ENCODE assay signal across 1 cellular context in genomic region chr1:2391385-2392070, GRCh38.
TF ChIP-seq lines count a peak whose summit lies in the region.

Gene MORN1 (minus strand): TSS chr1:2391554. CDS start chr1:2391533, 21 bp downstream.
Gene RER1 (plus strand): TSS chr1:2391841. CDS start chr1:2395791, 3,950 bp downstream.

TF ChIP-seq in H1, 55 proteins besides CTCF, POLR2A, EP300 and RAD21 (continued from another document):
- TF ChIP-seq TEAD4 (IDR thresholded peaks at IDR 0.05; ENCODE audit: low read depth, low read length) (no peak), KDM4A (IDR thresholded peaks at IDR 0.05; ENCODE audit: low read depth, low read length, severe bottlenecking) (peak; percentile 74), TBP (IDR thresholded peaks at IDR 0.05; ENCODE audit: low read depth, low read length) (peak; percentile 70; the same call in 1 of the 2 replicates), JUN (IDR thresholded peaks at IDR 0.05; ENCODE audit: low read depth, low read length) (no peak), RXRA (IDR thresholded peaks at IDR 0.05; ENCODE audit: insufficient read depth, low read depth, low read length) (no peak), ZNF274 (IDR thresholded peaks at IDR 0.05; ENCODE audit: borderline replicate concordance, extremely low read depth, low read length) (no peak), RNF2 (IDR thresholded peaks at IDR 0.05; ENCODE audit: borderline replicate concordance, low read depth, low read length, missing control alignments, poor library complexity, severe bottlenecking) (no peak), ASH2L (IDR thresholded peaks at IDR 0.05; ENCODE audit: low read length) (no peak), BCL11A (IDR thresholded peaks at IDR 0.05; ENCODE audit: low read depth in 2 of 2, low read length in 2 of 2) (no peak), GTF2F1 (IDR thresholded peaks at IDR 0.05; ENCODE audit: borderline replicate concordance, low read depth, low read length) (peak; percentile 44; the same call in 1 of the 2 replicates), FOSL1 (IDR thresholded peaks at IDR 0.05; ENCODE audit: insufficient read depth, low read depth, low read length) (no peak), CHD1 (IDR thresholded peaks at IDR 0.05; ENCODE audit: low read depth, low read length) (no peak), ATF2 (IDR thresholded peaks at IDR 0.05; ENCODE audit: low read length) (no peak), CBX8 (IDR thresholded peaks at IDR 0.05; ENCODE audit: borderline replicate concordance, low read depth, low read length) (no peak), CHD7 (IDR thresholded peaks at IDR 0.05; ENCODE audit: insufficient replicate concordance, low read length) (no peak), NRF1 (IDR thresholded peaks at IDR 0.05; ENCODE audit: low read depth, low read length) (peak; percentile 72), HDAC2 (IDR thresholded peaks at IDR 0.05; ENCODE audit: borderline replicate concordance in 1 of 2, low read depth in 2 of 2, low read length in 2 of 2) (peak in 1 of 2 experiments; percentile 98; a peak in 1 of 4 replicates), KDM5A (IDR thresholded peaks at IDR 0.05; ENCODE audit: low read length) (peak; percentile 78), NANOG (IDR thresholded peaks at IDR 0.05; ENCODE audit: insufficient read depth, low read depth, low read length, poor library complexity, severe bottlenecking) (no peak), MAX (IDR thresholded peaks at IDR 0.05) (peak; percentile 30; the same call in 1 of the 2 replicates), EGR1 (IDR thresholded peaks at IDR 0.05; ENCODE audit: borderline replicate concordance, low read depth, low read length) (peak; percentile 54; the same call in 1 of the 2 replicates), SIX5 (IDR thresholded peaks at IDR 0.05; ENCODE audit: low read depth, low read length) (no peak; the same call in 1 of the 2 replicates), TAF7 (optimal IDR thresholded peaks at IDR 0.05; ENCODE audit: borderline replicate concordance, low read depth, low read length) (peak; percentile 49), CHD2 (IDR thresholded peaks at IDR 0.05; ENCODE audit: low read length) (peak; percentile 47), GABPA (IDR thresholded peaks at IDR 0.05; ENCODE audit: borderline replicate concordance, insufficient read depth, low read length) (peak; percentile 97), USF2 (IDR thresholded peaks at IDR 0.05; ENCODE audit: low read length) (no peak), SUZ12 (IDR thresholded peaks at IDR 0.05; ENCODE audit: low read length) (no peak), KDM1A (IDR thresholded peaks at IDR 0.05; ENCODE audit: borderline replicate concordance, low read length) (no peak), YY1 (IDR thresholded peaks at IDR 0.05; ENCODE audit: low read depth, low read length) (peak; percentile 92), TCF12 (IDR thresholded peaks at IDR 0.05; ENCODE audit: low read depth, low read length) (no peak), CREB1 (IDR thresholded peaks at IDR 0.05) (no peak; the same call in 1 of the 2 replicates), SRF (IDR thresholded peaks at IDR 0.05; ENCODE audit: low read depth, low read length) (peak; percentile 26; the same call in 1 of the 2 replicates), RBBP5 (IDR thresholded peaks at IDR 0.05; ENCODE audit: borderline replicate concordance, low read depth, low read length) (0 out of 2 replicates have a peak, but pooled peaks have one; percentile 24), E2F6 (IDR thresholded peaks at IDR 0.05) (no peak), SIRT6 (IDR thresholded peaks at IDR 0.05; ENCODE audit: low read length) (no peak), POU5F1 (IDR thresholded peaks at IDR 0.05; ENCODE audit: low read depth, low read length) (no peak), CBX5 (IDR thresholded peaks at IDR 0.05; ENCODE audit: low read depth, low read length) (no peak), SP2 (IDR thresholded peaks at IDR 0.05; ENCODE audit: low read length) (no peak), MAFK (IDR thresholded peaks at IDR 0.05; ENCODE audit: low read depth, low read length) (no peak), CEBPB (IDR thresholded peaks at IDR 0.05; ENCODE audit: low read depth, low read length) (peak; percentile 1; the same call in 1 of the 2 replicates), POLR2AphosphoS5 (IDR thresholded peaks at IDR 0.05; ENCODE audit: low read depth, low read length) (no peak; the same call in 1 of the 2 replicates), SP1 (IDR thresholded peaks at IDR 0.05; ENCODE audit: low read depth, low read length) (peak; percentile 95), JUND (IDR thresholded peaks at IDR 0.05; ENCODE audit: low read length) (no peak), BRCA1 (IDR thresholded peaks at IDR 0.05; ENCODE audit: low read depth, low read length) (no peak), SAP30 (IDR thresholded peaks at IDR 0.05; ENCODE audit: insufficient read depth, insufficient replicate concordance, low read length) (no peak)
